Comparison of ENCODE assay signal across 23 cellular contexts in genomic region chr17:72644481-72644880, GRCh38.
A peak's percentile ranks its signal among the peaks of the same experiment; 100 is the strongest.
DNase-seq lines count a peak whose midpoint lies in the region; ATAC-seq and TF ChIP-seq lines count a peak whose summit lies in the region.
"Had no signal": no experiment of that assay in that cellular context is flagged by ENCODE, and none has a peak within 500 bp of the region (broad histone marks: within the 10 kb centered on the region; RNA-seq: fewer than 3 reads in every experiment).

No MANE protein-coding gene starts in this region.

- H3K27me3 ChIP-seq in trophoblast cell (ENCODE audit: insufficient read depth, low read length) (no peaks in the 10 kb centered on the region), foreskin keratinocyte (peaks cover 4% of the 10 kb centered on the region)
- H3K27me3 ChIP-seq: BE2C, BLaER1 had no signal

- TF ChIP-seq CTCF in foreskin keratinocyte (conservative IDR thresholded peaks at IDR 0.05): no peak

- H2BK5ac ChIP-seq in trophoblast cell (ENCODE audit: low read depth, low read length, poor library complexity): no peak overlapping the region

- H2BK12ac ChIP-seq in trophoblast cell (ENCODE audit: low read length): no peak overlapping the region

- no peaks in the 10 kb centered on the region for H3K9me3 ChIP-seq in trophoblast cell (ENCODE audit: insufficient read depth, low read depth, low read length)
- H3K9me3 ChIP-seq: BE2C had no signal

- no peak overlapping the region for H4K12ac ChIP-seq in trophoblast cell (ENCODE audit: low read depth, low read length)

- intact Hi-C loops in dendritic cell treated with granulocyte-macrophage colony-stimulating factor and Interleukin-4, amounts not matched to agents 40 ng/mL and 50 ng/mL, for 4 days (cut with micrococcal nuclease): no loop called here

- H3K4me3 ChIP-seq in trophoblast cell (ENCODE audit: low read depth, low read length): no peak overlapping the region
- H3K4me3 ChIP-seq: BLaER1, GM12878 had no signal

- peaks cover 26% of the 10 kb centered on the region for H3K27me3 Mint-ChIP-seq in dendritic cell treated with granulocyte-macrophage colony-stimulating factor and Interleukin-4, amounts not matched to agents 40 ng/mL and 50 ng/mL, for 4 days
- H3K27me3 Mint-ChIP-seq: CD4-positive, CD25-positive, alpha-beta regulatory T cell had no signal

- H2AFZ ChIP-seq in trophoblast cell (ENCODE audit: insufficient read depth, low read length, poor library complexity): no peak overlapping the region

- H3K27ac Mint-ChIP-seq in dendritic cell treated with granulocyte-macrophage colony-stimulating factor and Interleukin-4, amounts not matched to agents 40 ng/mL and 50 ng/mL, for 4 days: peak overlapping the region; percentile 25
- H3K27ac Mint-ChIP-seq: CD14-positive monocyte; CD4-positive, alpha-beta memory T cell; CD4-positive, CD25-positive, alpha-beta regulatory T cell; CD8-positive, alpha-beta memory T cell had no signal

- peak; percentile 84 to 87 for DNase-seq in trophoblast cell
- DNase-seq in activated naive CD4-positive, alpha-beta T cell treated with anti-CD3 and anti-CD28 coated beads, Interleukin-2, amount 50 U/mL, for 16 hours: no peak
- no peak for DNase-seq in foreskin keratinocyte
- DNase-seq: 8988T; ACHN; BE2C; C1 segment of cervical spinal cord; CD4-positive, alpha-beta memory T cell; CD4-positive, CD25-positive, alpha-beta regulatory T cell; CD8-positive, alpha-beta memory T cell; COR-L47; DMS 273 treated with DMSO at 0.1 percent for 48 hours; DMS153; DMS53; DMS79; DND-41; EL; GDM1 had no signal

- H3K18ac ChIP-seq in trophoblast cell (ENCODE audit: low read length): no peak overlapping the region

- H3K79me2 ChIP-seq in trophoblast cell (ENCODE audit: control insufficient read depth, insufficient read depth, low read length, poor library complexity): no peaks in the 10 kb centered on the region

- no CpG with 5 or more reads among the region's 4 CpGs for WGBS in trophoblast cell (ENCODE audit: extremely low coverage, insufficient coverage, insufficient read length)

- no peak overlapping the region for H3K14ac ChIP-seq in trophoblast cell (ENCODE audit: low read length)

- no peak overlapping the region for H3K4ac ChIP-seq in trophoblast cell (ENCODE audit: low read depth, low read length)

- H3K9me3 Mint-ChIP-seq in dendritic cell treated with granulocyte-macrophage colony-stimulating factor and Interleukin-4, amounts not matched to agents 40 ng/mL and 50 ng/mL, for 4 days: no peaks in the 10 kb centered on the region
- H3K9me3 Mint-ChIP-seq: CD4-positive, alpha-beta memory T cell; CD8-positive, alpha-beta memory T cell had no signal

- ATAC-seq in HG03520 (IDR thresholded peaks at IDR 0.05; ENCODE audit: unreplicated experiment) (no peak), foreskin keratinocyte (no peak)
- ATAC-seq: GM12878 had no signal

- no peak overlapping the region for H2AK5ac ChIP-seq in trophoblast cell (ENCODE audit: low read length)

- H3K79me1 ChIP-seq in trophoblast cell (ENCODE audit: low read length): no peaks in the 10 kb centered on the region

- H3K23ac ChIP-seq in trophoblast cell (ENCODE audit: low read length): no peak overlapping the region

- H3K27ac ChIP-seq in trophoblast cell (ENCODE audit: low read depth, low read length) (no peak overlapping the region), foreskin keratinocyte (no peak overlapping the region)
- H3K27ac ChIP-seq: BLaER1 had no signal

- peaks cover 24% of the 10 kb centered on the region for H3K4me1 Mint-ChIP-seq in dendritic cell treated with granulocyte-macrophage colony-stimulating factor and Interleukin-4, amounts not matched to agents 40 ng/mL and 50 ng/mL, for 4 days (ENCODE audit: low read depth)
- H3K4me1 Mint-ChIP-seq: CD4-positive, CD25-positive, alpha-beta regulatory T cell; CD8-positive, alpha-beta memory T cell had no signal

- H4K8ac ChIP-seq in trophoblast cell (ENCODE audit: low read depth, low read length): no peak overlapping the region

- H4K91ac ChIP-seq in trophoblast cell (ENCODE audit: low read depth, low read length): no peak overlapping the region

- no peak overlapping the region for H3K4me3 Mint-ChIP-seq in dendritic cell treated with granulocyte-macrophage colony-stimulating factor and Interleukin-4, amounts not matched to agents 40 ng/mL and 50 ng/mL, for 4 days
- H3K4me3 Mint-ChIP-seq: CD14-positive monocyte; CD4-positive, alpha-beta memory T cell; CD4-positive, CD25-positive, alpha-beta regulatory T cell; CD8-positive, alpha-beta memory T cell had no signal

- no peak overlapping the region for H3K9ac ChIP-seq in trophoblast cell (ENCODE audit: low read length)
- H3K9ac ChIP-seq: BLaER1 had no signal

- no peak overlapping the region for H3K4me2 ChIP-seq in trophoblast cell (ENCODE audit: low read length)
- H3K4me2 ChIP-seq: BLaER1 had no signal

- peaks cover 41% of the 10 kb centered on the region for H3K36me3 Mint-ChIP-seq in dendritic cell treated with granulocyte-macrophage colony-stimulating factor and Interleukin-4, amounts not matched to agents 40 ng/mL and 50 ng/mL, for 4 days (ENCODE audit: low read depth)

- H3K36me3 ChIP-seq in trophoblast cell (ENCODE audit: control insufficient read depth in 1 of 2, insufficient read depth in 2 of 2, low read length in 2 of 2): no peaks in the 10 kb centered on the region
- H3K36me3 ChIP-seq: BE2C had no signal

- H3K4me1 ChIP-seq in trophoblast cell (ENCODE audit: control insufficient read depth in 1 of 2, insufficient read depth in 2 of 2, low read length in 2 of 2) (no peaks in the 10 kb centered on the region), foreskin keratinocyte (no peaks in the 10 kb centered on the region)
- H3K4me1 ChIP-seq: BLaER1 had no signal

- no peak overlapping the region for H2BK120ac ChIP-seq in trophoblast cell (ENCODE audit: insufficient read depth, low read length, poor library complexity)

Comparison
In these comparisons a context has a peak if more than half of its experiments do, and no peak if none do; other contexts are left out.
1. DNase-seq: peak in trophoblast cell (2 of 2); none in activated naive CD4-positive, alpha-beta T cell treated with anti-CD3 and anti-CD28 coated beads, Interleukin-2, amount 50 U/mL, for 16 hours (single experiment) and foreskin keratinocyte (0 of 2).